In the genomic region with DNA sequence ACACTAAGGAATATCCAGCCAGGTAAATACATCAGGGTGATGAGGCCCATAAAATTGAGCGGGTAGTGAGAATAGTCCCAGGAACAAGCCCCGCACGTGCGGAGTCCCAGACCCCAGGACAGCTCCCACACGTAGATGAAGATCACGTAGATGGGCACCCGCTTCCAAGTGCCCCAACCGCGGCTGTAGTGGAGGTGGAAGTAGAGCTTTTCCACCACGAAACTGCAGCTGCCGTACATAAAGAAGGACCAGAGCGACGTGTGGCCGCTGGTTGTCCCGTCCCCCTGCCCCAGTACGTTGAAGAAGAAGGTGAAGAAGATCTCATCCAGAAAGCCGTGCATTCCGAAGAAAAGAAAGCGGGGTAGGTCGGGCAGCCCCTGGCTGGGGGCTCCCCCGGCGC, we compare ENCODE assay signal across 10 cellular contexts. TPM values are rescaled to one million over a fixed set of nuclear protein-coding genes. Genes with fewer than 3 reads are reported as not detected.
DNase-seq lines count a peak whose midpoint lies in the region; ATAC-seq, FAIRE-seq and TF ChIP-seq lines count a peak whose summit lies in the region.
"Had no signal": no experiment of that assay in that cellular context is flagged by ENCODE, and none has a peak within 500 bp of the region (broad histone marks: within the 10 kb centered on the region; RNA-seq: fewer than 3 reads in every experiment).

No MANE protein-coding gene starts in this region.

- no peak for DNase-seq in T-helper 1 cell
- no peak for DNase-seq in T-cell
- no peak for DNase-seq in stomach
- no peak for DNase-seq in DMS153 treated with DMSO at 0.1 percent for 48 hours (lab: John Stamatoyannopoulos, UW; ENCODE audit: unreplicated experiment)
- DNase-seq in D721Med (ENCODE audit: insufficient read length, low spot score): no peak
- DNase-seq in HPDE6-E6E7 (ENCODE audit: extremely low spot score): no peak

- peaks cover 4% of the 10 kb centered on the region for H3K4me1 Mint-ChIP-seq in T-helper 1 cell treated with Interleukin-12 subunit alpha and Interleukin-12 subunit beta and Interleukin-4 antibody, amounts not matched to agents 30 μg/mL and 1 μg/mL, for 36 hours (ENCODE audit: low read depth)
- H3K4me1 Mint-ChIP-seq in T-cell: peaks cover 6 to 14% (median 13%) of the 10 kb centered on the region in 3 donors

- no peaks in the 10 kb centered on the region for H3K36me3 ChIP-seq in stomach

- intact Hi-C loops in stomach (cut with DNase I; ENCODE audit: low total_unique reads): no loop called here

- no peaks in the 10 kb centered on the region for H3K9me3 Mint-ChIP-seq in T-helper 1 cell treated with Interleukin-12 subunit alpha and Interleukin-12 subunit beta and Interleukin-4 antibody, amounts not matched to agents 30 μg/mL and 1 μg/mL, for 36 hours
- no peaks in the 10 kb centered on the region for H3K9me3 Mint-ChIP-seq in T-cell

- no peak for TF ChIP-seq EP300 in stomach (IDR thresholded peaks at IDR 0.05)

- H3K27ac ChIP-seq in stomach: peak overlapping the region; percentile 47 to 93 (median 62)

- POLR2A ChIA-PET in T-cell (lab: Charles Lee): no interaction called here

- H3K27me3 Mint-ChIP-seq in T-helper 1 cell treated with Interleukin-12 subunit alpha and Interleukin-12 subunit beta and Interleukin-4 antibody, amounts not matched to agents 30 μg/mL and 1 μg/mL, for 36 hours (ENCODE audit: low read depth): peaks cover 60% of the 10 kb centered on the region
- H3K27me3 Mint-ChIP-seq in T-cell: peaks cover 44 to 51% of the 10 kb centered on the region in 2 donors

- H3K4me3 Mint-ChIP-seq in T-helper 1 cell treated with Interleukin-12 subunit alpha and Interleukin-12 subunit beta and Interleukin-4 antibody, amounts not matched to agents 30 μg/mL and 1 μg/mL, for 36 hours: peak overlapping the region; percentile 63
- peak overlapping the region; percentile 35 to 64 (median 49) for H3K4me3 Mint-ChIP-seq in T-cell

- H3K4me1 ChIP-seq in stomach: peaks cover 10 to 33% (median 29%) of the 10 kb centered on the region in 4 donors

- WGBS in stomach, 5 donors: 1 to 4% (median 2%) methylated on average over 10 to 22 of the region's 22 CpGs

- FAIRE-seq in D721Med (lab: Jason Lieb, UNC): no peak

- CTCF ChIA-PET in T-cell (lab: Charles Lee): no interaction called here

- no peak for TF ChIP-seq POLR2A in stomach (IDR thresholded peaks at IDR 0.05)

- H3K9me3 ChIP-seq in iPS-18c (ENCODE audit: control insufficient read depth, insufficient read depth, low read length) (no peaks in the 10 kb centered on the region), stomach (no peaks in the 10 kb centered on the region)

- H3K27me3 ChIP-seq in stomach: peaks cover 0 to 49% (median 11%) of the 10 kb centered on the region in 3 donors

- no peak for ATAC-seq in T-cell (replicated peaks in 1 of 4)

- H3K36me3 Mint-ChIP-seq in T-helper 1 cell treated with Interleukin-12 subunit alpha and Interleukin-12 subunit beta and Interleukin-4 antibody, amounts not matched to agents 30 μg/mL and 1 μg/mL, for 36 hours (ENCODE audit: low read depth): peaks cover 1% of the 10 kb centered on the region
- no peaks in the 10 kb centered on the region for H3K36me3 Mint-ChIP-seq in T-cell

- H3K27ac Mint-ChIP-seq in T-helper 1 cell treated with Interleukin-12 subunit alpha and Interleukin-12 subunit beta and Interleukin-4 antibody, amounts not matched to agents 30 μg/mL and 1 μg/mL, for 36 hours: peak overlapping the region; percentile 26
- no peak overlapping the region for H3K27ac Mint-ChIP-seq in T-cell

- TF ChIP-seq CTCF in stomach (IDR thresholded peaks at IDR 0.05): no peak
- TF ChIP-seq CTCF in D721Med (IDR thresholded peaks at IDR 0.05; ENCODE audit: insufficient read depth, missing control alignments): no peak

- H3K4me3 ChIP-seq in iPS-18c (ENCODE audit: insufficient read depth, low read depth, low read length) (peak overlapping the region; percentile 75), stomach (peak overlapping the region; percentile 50 to 73 (median 60))

RNA-seq across cellular contexts. Expression of a gene that starts 0.9 kb away (rescaled TPM):
- not detected for total RNA-seq in T-cell
- 10 to 100 TPM in 1 of 5 donors, 1 to 10 TPM in 1, under 1 TPM in 1, not detected in 2; 0.29 to 15.2 (median 2.8) TPM for total RNA-seq in stomach
- polyA plus RNA-seq in stomach: 1 to 10 TPM in 1 of 3 donors, under 1 TPM in 2; 0.35 to 1.3 (median 0.61) TPM
- total RNA-seq: glomerular endothelial cell had no signal
- polyA plus RNA-seq: BJ had no signal
